Comparison of ENCODE assay signal across 10 cellular contexts in the genomic region with DNA sequence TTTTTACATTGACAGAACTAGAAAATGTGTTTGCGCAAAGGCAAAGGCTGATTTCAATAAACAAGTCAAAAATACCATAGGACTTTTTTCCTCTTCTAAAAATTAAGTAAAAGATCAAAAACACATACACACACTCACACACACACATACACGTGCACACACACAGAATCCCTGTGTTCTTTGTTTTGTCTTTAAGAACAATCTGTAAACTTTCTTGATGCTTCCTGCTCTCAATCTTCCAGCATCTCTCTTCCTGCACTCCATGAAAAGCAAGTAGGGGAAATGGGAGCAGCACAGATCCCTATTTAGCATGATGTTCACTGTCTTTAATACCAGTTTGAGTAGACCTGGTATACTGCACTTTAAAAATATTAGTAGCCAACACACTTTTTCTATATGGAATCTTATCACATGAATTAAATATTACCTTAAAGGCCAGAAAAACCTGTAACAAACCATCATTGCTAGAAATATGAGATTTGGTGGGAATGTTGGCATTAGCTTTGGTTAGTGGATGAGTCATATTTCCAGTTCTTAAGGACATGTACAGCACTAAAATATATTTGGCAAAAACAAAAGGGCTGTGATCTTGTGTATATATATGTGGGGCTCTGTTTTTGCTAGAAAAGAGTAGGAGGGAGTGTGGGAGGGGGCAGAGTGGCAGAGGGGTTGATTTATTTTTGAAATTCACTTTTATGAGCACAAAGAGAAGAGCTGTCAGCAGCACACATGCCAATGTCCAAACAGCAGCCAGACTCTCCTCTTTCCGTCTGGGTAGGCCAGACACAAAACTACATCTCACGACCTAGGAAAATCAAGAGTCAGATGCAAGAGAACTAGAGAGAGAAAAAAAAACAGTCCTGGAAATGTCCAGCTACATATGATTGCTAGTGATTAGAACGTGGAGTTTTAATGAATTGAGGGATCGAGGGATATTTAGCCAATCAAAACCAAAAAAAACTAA. TPM values are rescaled to one million over a fixed set of nuclear protein-coding genes. Genes with fewer than 3 reads are reported as not detected.
DNase-seq lines count a peak whose midpoint lies in the region; ATAC-seq and TF ChIP-seq lines count a peak whose summit lies in the region.
"Had no signal": no experiment of that assay in that cellular context is flagged by ENCODE, and none has a peak within 500 bp of the region (broad histone marks: within the 10 kb centered on the region; RNA-seq: fewer than 3 reads in every experiment).

No MANE protein-coding gene starts in this region.

- H3K36me3 Mint-ChIP-seq in HFFc6 (ENCODE audit: low read depth) = peaks cover 5% of the 10 kb centered on the region; the same call in 1 of the 2 replicates
- H3K36me3 Mint-ChIP-seq in activated T-cell treated with anti-CD3 and anti-CD28 coated beads, Interleukin-2, amount 50 U/mL, for 24 hours (ENCODE audit: low read depth) = peaks cover 15% of the 10 kb centered on the region

- TF ChIP-seq POLR2A in body of pancreas (IDR thresholded peaks at IDR 0.05) = no peak

- H3K4me1 ChIP-seq in body of pancreas = peaks cover 75% of the 10 kb centered on the region
- H3K4me1 ChIP-seq in stomach smooth muscle (ENCODE audit: control insufficient read depth, insufficient read depth, low read length) = peaks cover 15% of the 10 kb centered on the region

- H3K27ac ChIP-seq in body of pancreas = peak overlapping the region; percentile 22 to 66 (median 48)
- H3K27ac ChIP-seq in stomach smooth muscle (ENCODE audit: low read length) = peak overlapping the region; percentile 13

- peak overlapping the region; percentile 0 to 8 for H3K9ac ChIP-seq in stomach smooth muscle (ENCODE audit: low read length in 2 of 2)

- intact Hi-C loops in body of pancreas (cut with DNase I) = no loop called here

- peak overlapping the region; percentile 54 for H3K27ac Mint-ChIP-seq in HFFc6
- H3K27ac Mint-ChIP-seq in activated T-cell treated with anti-CD3 and anti-CD28 coated beads, Interleukin-2, amount 50 U/mL, for 24 hours = no peak overlapping the region

- no peaks in the 10 kb centered on the region for H3K27me3 Mint-ChIP-seq in HFFc6 (ENCODE audit: insufficient read depth)
- peaks cover 50% of the 10 kb centered on the region for H3K27me3 Mint-ChIP-seq in activated T-cell treated with anti-CD3 and anti-CD28 coated beads, Interleukin-2, amount 50 U/mL, for 24 hours

- H3K9me3 Mint-ChIP-seq in HFFc6 = no peaks in the 10 kb centered on the region
- H3K9me3 Mint-ChIP-seq in activated T-cell treated with anti-CD3 and anti-CD28 coated beads, Interleukin-2, amount 50 U/mL, for 24 hours = no peaks in the 10 kb centered on the region

- H3K4me3 ChIP-seq in body of pancreas (no peak overlapping the region), stomach smooth muscle (ENCODE audit: low read length in 2 of 2) (peak overlapping the region; percentile 17 to 52)

- DNase-seq in HFFc6 (no peak), body of pancreas (no peak), iris pigment epithelial cell (ENCODE audit: low read depth) (peak; percentile 75), hypothalamus (lab: John Stamatoyannopoulos, UW) (no peak)
- DNase-seq in activated T-cell treated with anti-CD3 and anti-CD28 coated beads, Interleukin-2, amount 50 U/mL, for 24 hours = no peak
- DNase-seq: DMS79, NCI-H1092, T-helper 9 cell had no signal

- TF ChIP-seq CTCF in HFFc6 (IDR thresholded peaks at IDR 0.05) (no peak), body of pancreas (IDR thresholded peaks at IDR 0.05) (no peak)

- H3K4me1 Mint-ChIP-seq in HFFc6 (ENCODE audit: low read depth) = peaks cover 74% of the 10 kb centered on the region
- peaks cover 23% of the 10 kb centered on the region for H3K4me1 Mint-ChIP-seq in activated T-cell treated with anti-CD3 and anti-CD28 coated beads, Interleukin-2, amount 50 U/mL, for 24 hours (ENCODE audit: low read depth)

- WGBS in body of pancreas, 2 donors = 56% methylated on average over 6 of the region's 6 CpGs

- ATAC-seq in body of pancreas (no peak), HG02763 (IDR thresholded peaks at IDR 0.05; ENCODE audit: unreplicated experiment) (no peak)

- peak overlapping the region; percentile 100 for H3K4me3 Mint-ChIP-seq in HFFc6
- H3K4me3 Mint-ChIP-seq in activated T-cell treated with anti-CD3 and anti-CD28 coated beads, Interleukin-2, amount 50 U/mL, for 24 hours = no peak overlapping the region

- H3K27me3 ChIP-seq in body of pancreas (no peaks in the 10 kb centered on the region), stomach smooth muscle (ENCODE audit: control insufficient read depth in 1 of 2, insufficient read depth in 2 of 2, low read length in 2 of 2) (no peaks in the 10 kb centered on the region)

- H3K9me3 ChIP-seq in body of pancreas = no peaks in the 10 kb centered on the region
- no peaks in the 10 kb centered on the region for H3K9me3 ChIP-seq in stomach smooth muscle (ENCODE audit: control insufficient read depth in 2 of 2, low read length in 2 of 2)

- H3K36me3 ChIP-seq in body of pancreas (replicated peaks in 1 of 2; ENCODE audit: insufficient read depth in 1 of 2, low read depth in 2 of 2) (no peaks in the 10 kb centered on the region), stomach smooth muscle (ENCODE audit: control insufficient read depth in 2 of 2, insufficient read depth in 2 of 2, low read length in 2 of 2) (no peaks in the 10 kb centered on the region)

RNA-seq across cellular contexts. Expression of gene PTPRK, which starts 4.6 kb away (rescaled TPM):
- 100 to 1,000 TPM in 3 of 6 experiments, 10 to 100 TPM in 3; 92.8 to 104 (median 97.3) TPM for total RNA-seq in HFFc6 (2021; fragmentation: NEBNext Ultra II Directional; extraction: Animal tissue kit (Norgen Biotek cat#: 25700))
- 100 to 1,000 TPM in 1 of 2 donors, 10 to 100 TPM in 1; 60.6 to 121 TPM for total RNA-seq in body of pancreas

Comparison
In these comparisons a context has a peak if more than half of its experiments do, and no peak if none do; other contexts are left out.
1. H3K4me3 ChIP-seq: peak in stomach smooth muscle (2 of 2); none in body of pancreas (0 of 2).